In the genomic region with DNA sequence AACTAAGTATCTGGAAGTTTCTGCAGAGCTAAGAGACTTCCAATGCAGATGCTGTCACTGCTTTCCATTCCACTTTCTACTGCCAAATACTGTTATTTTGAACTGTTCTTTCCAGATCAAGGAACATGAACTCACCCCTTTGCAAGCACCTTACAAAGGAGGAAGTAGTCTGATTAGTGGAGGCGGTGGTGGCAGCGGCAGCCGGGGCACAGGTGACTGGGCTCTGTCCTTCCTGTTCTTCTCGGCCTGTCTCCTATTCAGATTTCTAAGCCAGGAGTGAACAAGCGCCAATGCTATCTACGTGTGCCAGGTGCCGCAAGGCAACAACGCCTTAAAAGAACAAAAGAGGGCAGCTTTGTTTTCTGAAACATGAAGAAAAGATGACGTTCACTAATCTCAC, we compare ENCODE assay signal across 1 cellular context.
TF ChIP-seq lines count a peak whose summit lies in the region.

No MANE protein-coding gene starts in this region.

TF ChIP-seq in GM12878, 131 proteins besides CTCF, POLR2A, EP300 and RAD21 (continued from another document):
- TF ChIP-seq RAD51 (IDR thresholded peaks at IDR 0.05) (no peak), SMAD1 (IDR thresholded peaks at IDR 0.05; ENCODE audit: low read depth, partially characterized antibody) (no peak), PAX8 (IDR thresholded peaks at IDR 0.05) (no peak), HDAC2 (IDR thresholded peaks at IDR 0.05) (no peak), TCF3 (IDR thresholded peaks at IDR 0.05; ENCODE audit: borderline replicate concordance, insufficient read depth, low read depth, low read length) (no peak)
- TF ChIP-seq, protein P1, sequence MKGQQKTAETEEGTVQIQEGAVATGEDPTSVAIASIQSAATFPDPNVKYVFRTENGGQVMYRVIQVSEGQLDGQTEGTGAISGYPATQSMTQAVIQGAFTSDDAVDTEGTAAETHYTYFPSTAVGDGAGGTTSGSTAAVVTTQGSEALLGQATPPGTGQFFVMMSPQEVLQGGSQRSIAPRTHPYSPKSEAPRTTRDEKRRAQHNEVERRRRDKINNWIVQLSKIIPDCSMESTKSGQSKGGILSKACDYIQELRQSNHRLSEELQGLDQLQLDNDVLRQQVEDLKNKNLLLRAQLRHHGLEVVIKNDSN (IDR thresholded peaks at IDR 0.05; ENCODE audit: borderline replicate concordance, extremely low read length, insufficient read depth, low read depth, low read length) = no peak
TF ChIP-seq in GM12878: peak in this region for 0.
